8 cellular contexts compared by ENCODE assay signal in genomic region chr3:182793663-182794454, GRCh38. TPM values are rescaled to one million over a fixed set of nuclear protein-coding genes. Genes with fewer than 3 reads are reported as not detected.
DNase-seq lines count a peak whose midpoint lies in the region; ATAC-seq, FAIRE-seq and TF ChIP-seq lines count a peak whose summit lies in the region.

No MANE protein-coding gene starts in this region.

- H3K27me3 ChIP-seq in CD4-positive, alpha-beta T cell (ENCODE audit: control insufficient read depth, insufficient read depth, low read length), result no peaks in the 10 kb centered on the region
- H3K27me3 ChIP-seq in pancreas (no peaks in the 10 kb centered on the region), upper lobe of right lung (no peaks in the 10 kb centered on the region)

- CTCF ChIA-PET in CD4-positive, alpha-beta T cell (lab: Charles Lee), result interaction anchor here (1.2 kb wide), 1 partner anchor 14 kb away, joined by 3 read pairs; no protein-coding TSS in a partner anchor

- no peak for FAIRE-seq in pancreas (lab: Jason Lieb, UNC)

- H3K27ac ChIP-seq in CD4-positive, alpha-beta T cell (ENCODE audit: low read depth, low read length), result peak overlapping the region; percentile 88
- H3K27ac ChIP-seq in pancreas, result peak overlapping the region; percentile 80 to 98 (median 94)
- peak overlapping the region; percentile 95 for H3K27ac ChIP-seq in upper lobe of right lung

- intact Hi-C loops in CD4-positive, alpha-beta T cell (cut with DNase I, micrococcal nuclease), result loop anchor here (1.0 to 10.0 kb wide), 7 partner anchors 15 to 1879 kb away; partner anchors contain the start of genes DNAJC19 (in 1 of the 2), FXR1 (in 1 of the 2), KLHL24 (in 1 of the 2) and MCCC1 (in 1 of the 2)
- intact Hi-C loops in head of caudate nucleus (cut with DNase I) (loop anchor here (5.0 kb wide), 1 partner anchor 303 kb away; the partner anchor contains the start of gene MCCC1), pancreas (cut with DNase I) (no loop called here), upper lobe of right lung (cut with DNase I) (no loop called here)

- H3K4me3 Mint-ChIP-seq in CD4-positive, alpha-beta T cell, result peak overlapping the region; percentile 96

- WGBS in pancreas, 2 donors, result 0 to 1% methylated on average over 63 to 86 of the region's 86 CpGs

- H3K4me3 ChIP-seq in pancreas (peak overlapping the region; percentile 73 to 95 (median 88)), upper lobe of right lung (peak overlapping the region; percentile 80)

- H3K27ac Mint-ChIP-seq in CD4-positive, alpha-beta T cell, result peak overlapping the region; percentile 91

- H3K9me3 ChIP-seq in CD4-positive, alpha-beta T cell (ENCODE audit: control insufficient read depth, low read length), result no peaks in the 10 kb centered on the region
- H3K9me3 ChIP-seq in pancreas, result no peaks in the 10 kb centered on the region
- no peaks in the 10 kb centered on the region for H3K9me3 ChIP-seq in upper lobe of right lung

- H3K9me3 Mint-ChIP-seq in CD4-positive, alpha-beta T cell, result no peaks in the 10 kb centered on the region

- peaks cover 48% of the 10 kb centered on the region for H3K4me1 Mint-ChIP-seq in CD4-positive, alpha-beta T cell (ENCODE audit: low read depth)

- no peak for TF ChIP-seq CTCF in CD4-positive, alpha-beta T cell (IDR thresholded peaks at IDR 0.05)
- TF ChIP-seq CTCF in pancreas (IDR thresholded peaks at IDR 0.05), result no peak
- TF ChIP-seq CTCF in upper lobe of right lung (IDR thresholded peaks at IDR 0.05), result no peak

- DNase-seq in CD4-positive, alpha-beta T cell, result peak; percentile 2 to 51 (median 20)
- DNase-seq in activated naive CD4-positive, alpha-beta T cell treated with anti-CD3 and anti-CD28 coated beads, Interleukin-2, amount 50 U/mL, for 16 hours, result peak; percentile 65
- DNase-seq in head of caudate nucleus (peak in 41 of 42 donors; percentile 15 to 78 (median 45)), pancreas (peak; percentile 19 to 83 (median 45)), upper lobe of right lung (peak; percentile 80)

- H3K27me3 Mint-ChIP-seq in CD4-positive, alpha-beta T cell, result no peaks in the 10 kb centered on the region

- peaks cover 8 to 21% (median 12%) of the 10 kb centered on the region in 3 donors for H3K4me1 ChIP-seq in pancreas
- peaks cover 20% of the 10 kb centered on the region for H3K4me1 ChIP-seq in upper lobe of right lung

- POLR2A ChIA-PET in CD4-positive, alpha-beta T cell (lab: Charles Lee), result interaction anchor here (0.7 to 3.2 kb wide), 18 partner anchors 9 to 955 kb away, joined by 3 to 13 read pairs (median 4); partner anchors contain the start of genes DCUN1D1, KLHL24, MCCC1 and YEATS2

- peak; percentile 32 for ATAC-seq in CD4-positive, alpha-beta T cell (ENCODE audit: poor library complexity)
- peak; percentile 40 for ATAC-seq in GM19372 (IDR thresholded peaks at IDR 0.05; ENCODE audit: low read depth, unreplicated experiment)
- ATAC-seq in HG03457 (IDR thresholded peaks at IDR 0.05; ENCODE audit: unreplicated experiment), result peak; percentile 29
- ATAC-seq in pancreas, result peak; percentile 51 to 74 (median 56)
- peak; percentile 82 for ATAC-seq in upper lobe of right lung

- no peaks in the 10 kb centered on the region for H3K36me3 ChIP-seq in pancreas
- no peaks in the 10 kb centered on the region for H3K36me3 ChIP-seq in upper lobe of right lung

- peaks cover 30% of the 10 kb centered on the region for H3K36me3 Mint-ChIP-seq in CD4-positive, alpha-beta T cell (ENCODE audit: low read depth)

- TF ChIP-seq POLR2A in Raji (IDR thresholded peaks at IDR 0.05; ENCODE audit: insufficient read depth, low read depth, low read length), result peak; percentile 3; the same call in 1 of the 2 replicates

RNA-seq across cellular contexts. Expression of gene ATP11B, which starts 0.6 kb away (rescaled TPM):
- 100 to 1,000 TPM; 139 to 143 TPM for total RNA-seq in CD4-positive, alpha-beta T cell
- total RNA-seq in pancreas, result 10 to 100 TPM; 24.2 to 50.2 (median 30.7) TPM
- 1 to 10 TPM; 3.2 to 7.8 TPM for polyA plus RNA-seq in pancreas
- 70.7 TPM for total RNA-seq in upper lobe of right lung

Comparison
In these comparisons a context has a peak if more than half of its experiments do, and no peak if none do; other contexts are left out.
1. Peak in every context shown above with its lines: DNase-seq, ATAC-seq, H3K4me3 ChIP-seq and H3K27ac ChIP-seq.
2. ATAC-seq: peak in every context shown above with its lines; median percentile 82 in upper lobe of right lung; 56 in pancreas; 40 in GM19372; 32 in CD4-positive, alpha-beta T cell; 29 in HG03457.
3. DNase-seq: peak in every context shown above with its lines; median percentile 80 in upper lobe of right lung; 65 in activated naive CD4-positive, alpha-beta T cell treated with anti-CD3 and anti-CD28 coated beads, Interleukin-2, amount 50 U/mL, for 16 hours; 45 in head of caudate nucleus; 45 in pancreas; 20 in CD4-positive, alpha-beta T cell.
4. intact Hi-C loops: an anchor here in CD4-positive, alpha-beta T cell (1.0 to 10.0 kb wide) and head of caudate nucleus (5.0 kb wide); none called in pancreas and upper lobe of right lung.